In the genomic region with DNA sequence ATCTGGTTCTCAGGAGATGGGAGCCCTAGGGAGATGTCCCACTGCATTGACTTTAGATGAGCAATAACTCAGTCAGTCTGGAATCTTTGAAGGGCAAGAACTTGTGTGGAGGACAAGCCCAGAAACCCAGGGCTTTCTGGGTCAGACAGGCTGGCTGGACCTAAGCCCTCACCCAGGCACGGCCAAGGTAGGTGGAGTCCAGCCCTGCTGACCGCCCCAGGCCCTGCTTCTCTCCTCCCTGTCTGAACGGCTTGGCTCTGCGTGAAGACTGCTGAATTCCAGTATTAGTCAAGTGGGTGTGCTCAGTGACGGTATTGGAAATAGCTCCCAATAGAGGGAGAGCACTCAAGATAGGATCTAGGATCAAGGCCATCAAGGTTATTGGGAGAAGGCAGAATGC, we compare ENCODE assay signal across 12 cellular contexts. TPM values are rescaled to one million over a fixed set of nuclear protein-coding genes. Genes with fewer than 3 reads are reported as not detected.
DNase-seq lines count a peak whose midpoint lies in the region; ATAC-seq and TF ChIP-seq lines count a peak whose summit lies in the region.
"Had no signal": no experiment of that assay in that cellular context is flagged by ENCODE, and none has a peak within 500 bp of the region (broad histone marks: within the 10 kb centered on the region; RNA-seq: fewer than 3 reads in every experiment).

No MANE protein-coding gene starts in this region.

- H3K4me3 ChIP-seq in esophagus squamous epithelium: no peak overlapping the region
- H3K4me3 ChIP-seq in muscle layer of colon (ENCODE audit: low read depth in 1 of 2, low read length in 2 of 2): no peak overlapping the region
- no peak overlapping the region for H3K4me3 ChIP-seq in upper lobe of left lung

- DNase-seq in activated naive CD4-positive, alpha-beta T cell treated with anti-CD3 and anti-CD28 coated beads, Interleukin-2, amount 10 ng/mL, durations not matched to agents 7 days and 5 days: no peak
- no peak for DNase-seq in activated naive CD4-positive, alpha-beta T cell treated with Interleukin-2 at 50 U/mL for 16 hours
- DNase-seq in esophagus squamous epithelium (lab: John Stamatoyannopoulos, UW) (no peak), upper lobe of left lung (peak; percentile 44 to 57), dermis blood vessel endothelial cell (no peak), kidney glomerular epithelial cell (lab: John Stamatoyannopoulos, UW) (no peak)
- DNase-seq: ACHN; activated CD4-positive, alpha-beta T cell treated with anti-CD3 and anti-CD28 coated beads for 4 hours; cerebellar nuclear complex; PC-3 had no signal

- TF ChIP-seq POLR2A in esophagus squamous epithelium (IDR thresholded peaks at IDR 0.05): no peak
- no peak for TF ChIP-seq POLR2A in upper lobe of left lung (IDR thresholded peaks at IDR 0.05)

- intact Hi-C loops in esophagus squamous epithelium (cut with DNase I): no loop called here

- TF ChIP-seq EP300 in upper lobe of left lung (IDR thresholded peaks at IDR 0.05): no peak

- no peak overlapping the region for H3K9ac ChIP-seq in muscle layer of colon (ENCODE audit: low read length)

- peaks cover 17% of the 10 kb centered on the region for H3K36me3 Mint-ChIP-seq in activated naive CD4-positive, alpha-beta T cell treated with anti-CD3 and anti-CD28 coated beads, Interleukin-2, amount 10 ng/mL, durations not matched to agents 7 days and 5 days

- peak overlapping the region; percentile 67 for H3K27ac Mint-ChIP-seq in activated naive CD4-positive, alpha-beta T cell treated with anti-CD3 and anti-CD28 coated beads, Interleukin-2, amount 10 ng/mL, durations not matched to agents 7 days and 5 days

- H3K27me3 ChIP-seq in esophagus squamous epithelium: no peaks in the 10 kb centered on the region
- no peaks in the 10 kb centered on the region for H3K27me3 ChIP-seq in muscle layer of colon (ENCODE audit: control insufficient read depth in 1 of 2, insufficient read depth in 2 of 2, low read length in 2 of 2)
- no peaks in the 10 kb centered on the region for H3K27me3 ChIP-seq in upper lobe of left lung

- peak overlapping the region; percentile 40 to 70 (median 58) for H3K27ac ChIP-seq in esophagus squamous epithelium
- H3K27ac ChIP-seq in muscle layer of colon (ENCODE audit: low read depth, low read length): peak overlapping the region; percentile 21
- H3K27ac ChIP-seq in upper lobe of left lung: no peak overlapping the region

- H3K4me1 ChIP-seq in esophagus squamous epithelium (peaks cover 7 to 45% (median 24%) of the 10 kb centered on the region in 3 donors), muscle layer of colon (ENCODE audit: insufficient read depth, low read length) (peaks cover 41% of the 10 kb centered on the region), upper lobe of left lung (peaks cover 5 to 17% (median 12%) of the 10 kb centered on the region in 4 donors)

- H3K9me3 Mint-ChIP-seq in activated naive CD4-positive, alpha-beta T cell treated with anti-CD3 and anti-CD28 coated beads, Interleukin-2, amount 10 ng/mL, durations not matched to agents 7 days and 5 days: no peaks in the 10 kb centered on the region

- peak; percentile 73 to 92 for ATAC-seq in upper lobe of left lung (ENCODE audit: low FRiP score in 2 of 2)
- ATAC-seq in HG02763 (IDR thresholded peaks at IDR 0.05; ENCODE audit: unreplicated experiment): no peak
- ATAC-seq: PC-3 had no signal

- no peak overlapping the region for H3K4me3 Mint-ChIP-seq in activated naive CD4-positive, alpha-beta T cell treated with anti-CD3 and anti-CD28 coated beads, Interleukin-2, amount 10 ng/mL, durations not matched to agents 7 days and 5 days

- TF ChIP-seq CTCF in esophagus squamous epithelium (IDR thresholded peaks at IDR 0.05) (no peak), upper lobe of left lung (IDR thresholded peaks at IDR 0.05) (no peak)

- peaks cover 21% of the 10 kb centered on the region for H3K27me3 Mint-ChIP-seq in activated naive CD4-positive, alpha-beta T cell treated with anti-CD3 and anti-CD28 coated beads, Interleukin-2, amount 10 ng/mL, durations not matched to agents 7 days and 5 days

- CTCF ChIA-PET in activated naive CD4-positive, alpha-beta T cell treated with anti-CD3 and anti-CD28 coated beads, Interleukin-2, amount 10 ng/mL, durations not matched to agents 7 days and 5 days (lab: Charles Lee): interaction anchor here (1.5 to 2.3 kb wide), 2 partner anchors 19 to 101 kb away, joined by 4 to 6 read pairs; no protein-coding TSS in a partner anchor

- peaks cover 56% of the 10 kb centered on the region for H3K4me1 Mint-ChIP-seq in activated naive CD4-positive, alpha-beta T cell treated with anti-CD3 and anti-CD28 coated beads, Interleukin-2, amount 10 ng/mL, durations not matched to agents 7 days and 5 days

- H3K36me3 ChIP-seq in esophagus squamous epithelium: no peaks in the 10 kb centered on the region
- no peaks in the 10 kb centered on the region for H3K36me3 ChIP-seq in muscle layer of colon (ENCODE audit: insufficient read depth, low read length)
- H3K36me3 ChIP-seq in upper lobe of left lung: no peaks in the 10 kb centered on the region

- 60% methylated on average over 1 of the region's 5 CpGs; no CpG with 5 or more reads in 1 of the 2 donors for WGBS in esophagus squamous epithelium, 2 donors
- whole genome bisulfite sequencing in upper lobe of left lung, 2 donors: 63 to 83% methylated on average over 1 to 5 of the region's 5 CpGs

- H3K9me3 ChIP-seq in esophagus squamous epithelium (no peaks in the 10 kb centered on the region), muscle layer of colon (ENCODE audit: low read length) (no peaks in the 10 kb centered on the region), upper lobe of left lung (no peaks in the 10 kb centered on the region)

RNA-seq across cellular contexts. Expression of gene CXCR5, which starts 6.1 kb away (rescaled TPM):
- under 1 TPM in 1 of 4 donors, not detected in 3; 0.06 TPM for total RNA-seq in esophagus squamous epithelium
- under 1 TPM in 4 of 6 donors, not detected in 2; under 0.01 to 0.17 (median 0.16) TPM for total RNA-seq in upper lobe of left lung
- not detected in 2 replicates for total RNA-seq in dermis blood vessel endothelial cell
- total RNA-seq: PC-3 had no signal

RNA-seq across cellular contexts. Expression of gene BCL9L, which starts 35.9 kb away (rescaled TPM):
- total RNA-seq in esophagus squamous epithelium: 10 to 100 TPM; 16.4 to 29.6 (median 18.9) TPM
- 10 to 100 TPM; 28.7 to 70.2 (median 66.4) TPM for total RNA-seq in upper lobe of left lung
- 7.1 and 18.8 TPM in 2 replicates for total RNA-seq in dermis blood vessel endothelial cell

Comparison
In these comparisons a context has a peak if more than half of its experiments do, and no peak if none do; other contexts are left out.
1. DNase-seq: peak in upper lobe of left lung (2 of 2); none in activated naive CD4-positive, alpha-beta T cell treated with anti-CD3 and anti-CD28 coated beads, Interleukin-2, amount 10 ng/mL, durations not matched to agents 7 days and 5 days (single experiment), activated naive CD4-positive, alpha-beta T cell treated with Interleukin-2 at 50 U/mL for 16 hours (single experiment), esophagus squamous epithelium (single experiment), dermis blood vessel endothelial cell (single experiment) and kidney glomerular epithelial cell (single experiment).
2. H3K27ac ChIP-seq: peak in esophagus squamous epithelium (4 of 4) and muscle layer of colon (single experiment); none in upper lobe of left lung (0 of 4).